Comparison of ENCODE assay signal across 1 cellular context in genomic region chr17:60352569-60352968, GRCh38.
TF ChIP-seq lines count a peak whose summit lies in the region.

No MANE protein-coding gene starts in this region.

TF ChIP-seq in GM12878, 131 proteins besides CTCF, POLR2A, EP300 and RAD21:
- TF ChIP-seq ETV6 (conservative IDR thresholded peaks at IDR 0.05 in 1 of 2, IDR thresholded peaks at IDR 0.05 in 1 of 2; ENCODE audit: borderline replicate concordance in 1 of 2, low read depth in 1 of 2): peak in 1 of 2 experiments; percentile 79; a peak in 1 of 4 replicates
- no peak for TF ChIP-seq RAD51 (IDR thresholded peaks at IDR 0.05)
- peak; percentile 57; the same call in 1 of the 2 replicates for TF ChIP-seq NFXL1 (IDR thresholded peaks at IDR 0.05; ENCODE audit: borderline replicate concordance)
